ENCODE assay signal across 1 cellular context in the genomic region with DNA sequence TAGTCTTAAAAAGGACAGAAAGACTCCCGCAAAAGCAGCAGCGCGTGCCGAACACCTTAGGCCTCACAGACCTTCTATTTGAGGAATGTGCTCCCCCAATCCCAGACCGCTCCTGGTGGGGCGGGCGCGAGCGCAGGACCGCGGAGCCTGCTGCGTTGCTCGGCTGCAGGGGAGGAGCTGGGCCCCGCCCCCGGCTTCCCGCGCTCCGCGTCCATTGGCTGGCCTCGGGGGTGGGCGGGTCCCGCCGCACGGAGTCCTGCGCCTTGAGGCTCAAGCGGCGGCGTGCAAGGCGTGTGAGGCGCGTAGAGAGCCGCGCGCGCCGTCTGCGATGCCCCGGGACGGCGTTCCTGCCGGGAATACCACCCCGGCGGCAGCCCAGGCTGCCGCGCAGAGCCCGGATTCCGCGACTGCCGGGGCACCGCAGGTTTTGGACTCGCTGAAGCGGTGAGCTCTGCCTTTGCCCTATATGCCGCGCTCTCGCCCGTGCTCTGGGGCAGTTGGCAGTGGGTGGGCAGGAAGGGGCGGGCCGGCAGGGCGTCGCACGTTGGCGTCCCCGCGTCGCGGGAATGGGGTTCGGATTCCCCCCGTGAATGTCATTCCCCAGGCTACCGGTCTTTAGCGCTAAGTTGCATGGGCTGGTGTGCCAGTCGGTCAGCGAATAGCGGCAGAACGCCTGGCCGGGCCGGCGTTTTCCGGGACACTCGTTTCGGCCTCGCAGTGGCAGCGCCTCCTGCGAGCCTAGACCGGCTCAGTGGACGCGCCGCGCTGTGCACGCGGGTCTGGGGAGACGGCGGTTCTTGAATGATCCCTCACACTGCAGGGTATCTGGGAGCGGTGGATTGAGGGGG.
TF ChIP-seq lines count a peak whose summit lies in the region.

No MANE protein-coding gene starts in this region.

TF ChIP-seq in HepG2, 621 proteins besides CTCF, POLR2A, EP300 and RAD21 (continued from another document and continues in another):
- TF ChIP-seq XRCC5 (optimal IDR thresholded peaks at IDR 0.05; ENCODE audit: low read length) = no peak
- TF ChIP-seq, protein P1, sequence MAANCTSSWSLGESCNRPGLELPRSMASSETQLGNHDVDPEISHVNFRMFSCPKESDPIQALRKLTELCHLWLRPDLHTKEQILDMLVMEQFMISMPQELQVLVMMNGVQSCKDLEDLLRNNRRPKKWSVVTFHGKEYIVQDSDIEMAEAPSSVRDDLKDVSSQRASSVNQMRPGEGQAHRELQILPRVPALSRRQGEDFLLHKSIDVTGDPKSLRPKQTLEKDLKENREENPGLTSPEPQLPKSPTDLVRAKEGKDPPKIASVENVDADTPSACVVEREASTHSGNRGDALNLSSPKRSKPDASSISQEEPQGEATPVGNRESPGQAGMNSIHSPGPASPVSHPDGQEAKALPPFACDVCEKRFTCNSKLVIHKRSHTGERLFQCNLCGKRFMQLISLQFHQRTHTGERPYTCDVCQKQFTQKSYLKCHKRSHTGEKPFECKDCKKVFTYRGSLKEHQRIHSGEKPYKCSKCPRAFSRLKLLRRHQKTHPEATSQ (CRISPR knock-in tag; IDR thresholded peaks at IDR 0.05; ENCODE audit: borderline replicate concordance) = peak; percentile 81; the same call in 1 of the 2 replicates
- TF ChIP-seq ZHX1 (CRISPR knock-in tag; IDR thresholded peaks at IDR 0.05; ENCODE audit: low read depth) = peak; percentile 39; the same call in 1 of the 2 replicates
- TF ChIP-seq, protein P2, sequence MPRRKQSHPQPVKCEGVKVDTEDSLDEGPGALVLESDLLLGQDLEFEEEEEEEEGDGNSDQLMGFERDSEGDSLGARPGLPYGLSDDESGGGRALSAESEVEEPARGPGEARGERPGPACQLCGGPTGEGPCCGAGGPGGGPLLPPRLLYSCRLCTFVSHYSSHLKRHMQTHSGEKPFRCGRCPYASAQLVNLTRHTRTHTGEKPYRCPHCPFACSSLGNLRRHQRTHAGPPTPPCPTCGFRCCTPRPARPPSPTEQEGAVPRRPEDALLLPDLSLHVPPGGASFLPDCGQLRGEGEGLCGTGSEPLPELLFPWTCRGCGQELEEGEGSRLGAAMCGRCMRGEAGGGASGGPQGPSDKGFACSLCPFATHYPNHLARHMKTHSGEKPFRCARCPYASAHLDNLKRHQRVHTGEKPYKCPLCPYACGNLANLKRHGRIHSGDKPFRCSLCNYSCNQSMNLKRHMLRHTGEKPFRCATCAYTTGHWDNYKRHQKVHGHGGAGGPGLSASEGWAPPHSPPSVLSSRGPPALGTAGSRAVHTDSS (CRISPR knock-in tag; conservative IDR thresholded peaks at IDR 0.05) = no peak
- peak; percentile 33; the same call in 1 of the 2 replicates for TF ChIP-seq RXRB (CRISPR knock-in tag; IDR thresholded peaks at IDR 0.05; ENCODE audit: borderline replicate concordance)
- 0 out of 2 replicates have a peak, but pooled peaks have one; percentile 59 for TF ChIP-seq KLF9 (CRISPR knock-in tag; IDR thresholded peaks at IDR 0.05; ENCODE audit: low read depth)
- TF ChIP-seq AHDC1 (CRISPR knock-in tag; IDR thresholded peaks at IDR 0.05; ENCODE audit: borderline replicate concordance) = no peak
- no peak for TF ChIP-seq TCF12 (IDR thresholded peaks at IDR 0.05)
- TF ChIP-seq TCF12 (CRISPR knock-in tag; IDR thresholded peaks at IDR 0.05) = peak; percentile 28; the same call in 1 of the 2 replicates
- TF ChIP-seq ZFP62 (CRISPR knock-in tag; IDR thresholded peaks at IDR 0.05) = no peak
- TF ChIP-seq, protein P3, sequence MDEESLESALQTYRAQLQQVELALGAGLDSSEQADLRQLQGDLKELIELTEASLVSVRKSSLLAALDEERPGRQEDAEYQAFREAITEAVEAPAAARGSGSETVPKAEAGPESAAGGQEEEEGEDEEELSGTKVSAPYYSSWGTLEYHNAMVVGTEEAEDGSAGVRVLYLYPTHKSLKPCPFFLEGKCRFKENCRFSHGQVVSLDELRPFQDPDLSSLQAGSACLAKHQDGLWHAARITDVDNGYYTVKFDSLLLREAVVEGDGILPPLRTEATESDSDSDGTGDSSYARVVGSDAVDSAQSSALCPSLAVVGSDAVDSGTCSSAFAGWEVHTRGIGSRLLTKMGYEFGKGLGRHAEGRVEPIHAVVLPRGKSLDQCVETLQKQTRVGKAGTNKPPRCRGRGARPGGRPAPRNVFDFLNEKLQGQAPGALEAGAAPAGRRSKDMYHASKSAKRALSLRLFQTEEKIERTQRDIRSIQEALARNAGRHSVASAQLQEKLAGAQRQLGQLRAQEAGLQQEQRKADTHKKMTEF (CRISPR knock-in tag; IDR thresholded peaks at IDR 0.05) = peak; percentile 69; the same call in 1 of the 2 replicates
- no peak for TF ChIP-seq GATA4 (IDR thresholded peaks at IDR 0.05; ENCODE audit: borderline replicate concordance, low read depth)
- peak; percentile 90; the same call in 1 of the 2 replicates for TF ChIP-seq ZNF44 (CRISPR knock-in tag; IDR thresholded peaks at IDR 0.05)
- TF ChIP-seq, protein P4, sequence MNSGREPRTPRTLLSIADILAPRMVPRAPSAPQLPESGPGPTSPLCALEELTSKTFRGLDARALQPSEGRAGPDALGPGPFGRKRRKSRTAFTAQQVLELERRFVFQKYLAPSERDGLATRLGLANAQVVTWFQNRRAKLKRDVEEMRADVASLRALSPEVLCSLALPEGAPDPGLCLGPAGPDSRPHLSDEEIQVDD (CRISPR knock-in tag; IDR thresholded peaks at IDR 0.05; ENCODE audit: borderline replicate concordance) = peak; percentile 92; the same call in 1 of the 2 replicates
- peak; percentile 70 for TF ChIP-seq HIVEP1 (CRISPR knock-in tag; IDR thresholded peaks at IDR 0.05)
- TF ChIP-seq ZNF557 (CRISPR knock-in tag; IDR thresholded peaks at IDR 0.05) = no peak
- no peak for TF ChIP-seq GATAD2A (CRISPR knock-in tag; IDR thresholded peaks at IDR 0.05)
- no peak for TF ChIP-seq ZNF20 (CRISPR knock-in tag; IDR thresholded peaks at IDR 0.05)
- TF ChIP-seq, protein P5, sequence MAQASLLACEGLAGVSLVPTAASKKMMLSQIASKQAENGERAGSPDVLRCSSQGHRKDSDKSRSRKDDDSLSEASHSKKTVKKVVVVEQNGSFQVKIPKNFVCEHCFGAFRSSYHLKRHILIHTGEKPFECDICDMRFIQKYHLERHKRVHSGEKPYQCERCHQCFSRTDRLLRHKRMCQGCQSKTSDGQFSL (CRISPR knock-in tag; IDR thresholded peaks at IDR 0.05) = no peak
- no peak for TF ChIP-seq HNRNPL (IDR thresholded peaks at IDR 0.05; ENCODE audit: low read depth, low read length)
- 0 out of 2 replicates have a peak, but pooled peaks have one; percentile 51 for TF ChIP-seq ZMYM2 (CRISPR knock-in tag; IDR thresholded peaks at IDR 0.05)
- no peak for TF ChIP-seq ZNF24 (IDR thresholded peaks at IDR 0.05)
- TF ChIP-seq, protein P6, sequence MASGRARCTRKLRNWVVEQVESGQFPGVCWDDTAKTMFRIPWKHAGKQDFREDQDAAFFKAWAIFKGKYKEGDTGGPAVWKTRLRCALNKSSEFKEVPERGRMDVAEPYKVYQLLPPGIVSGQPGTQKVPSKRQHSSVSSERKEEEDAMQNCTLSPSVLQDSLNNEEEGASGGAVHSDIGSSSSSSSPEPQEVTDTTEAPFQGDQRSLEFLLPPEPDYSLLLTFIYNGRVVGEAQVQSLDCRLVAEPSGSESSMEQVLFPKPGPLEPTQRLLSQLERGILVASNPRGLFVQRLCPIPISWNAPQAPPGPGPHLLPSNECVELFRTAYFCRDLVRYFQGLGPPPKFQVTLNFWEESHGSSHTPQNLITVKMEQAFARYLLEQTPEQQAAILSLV (CRISPR knock-in tag; IDR thresholded peaks at IDR 0.05; ENCODE audit: borderline replicate concordance) = peak; percentile 55; the same call in 1 of the 2 replicates
- TF ChIP-seq, protein P7, sequence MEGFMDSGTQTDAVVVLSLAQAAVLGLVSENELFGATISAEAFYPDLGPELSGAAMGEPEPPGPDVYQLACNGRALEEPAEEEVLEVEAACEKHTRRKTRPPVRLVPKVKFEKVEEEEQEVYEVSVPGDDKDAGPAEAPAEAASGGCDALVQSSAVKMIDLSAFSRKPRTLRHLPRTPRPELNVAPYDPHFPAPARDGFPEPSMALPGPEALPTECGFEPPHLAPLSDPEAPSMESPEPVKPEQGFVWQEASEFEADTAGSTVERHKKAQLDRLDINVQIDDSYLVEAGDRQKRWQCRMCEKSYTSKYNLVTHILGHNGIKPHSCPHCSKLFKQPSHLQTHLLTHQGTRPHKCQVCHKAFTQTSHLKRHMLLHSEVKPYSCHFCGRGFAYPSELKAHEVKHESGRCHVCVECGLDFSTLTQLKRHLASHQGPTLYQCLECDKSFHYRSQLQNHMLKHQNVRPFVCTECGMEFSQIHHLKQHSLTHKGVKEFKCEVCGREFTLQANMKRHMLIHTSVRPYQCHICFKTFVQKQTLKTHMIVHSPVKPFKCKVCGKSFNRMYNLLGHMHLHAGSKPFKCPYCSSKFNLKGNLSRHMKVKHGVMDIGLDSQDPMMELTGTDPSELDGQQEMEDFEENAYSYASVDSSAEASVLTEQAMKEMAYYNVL (CRISPR knock-in tag; IDR thresholded peaks at IDR 0.05; ENCODE audit: borderline replicate concordance) = no peak
- 0 out of 2 replicates have a peak, but pooled peaks have one; percentile 37 for TF ChIP-seq ISL2 (CRISPR knock-in tag; IDR thresholded peaks at IDR 0.05)
- TF ChIP-seq NFKB2 (CRISPR knock-in tag; IDR thresholded peaks at IDR 0.05; ENCODE audit: borderline replicate concordance) = peak; percentile 95
- peak; percentile 78; the same call in 1 of the 2 replicates for TF ChIP-seq MTF1 (CRISPR knock-in tag; IDR thresholded peaks at IDR 0.05)
- TF ChIP-seq ZNF644 (CRISPR knock-in tag; IDR thresholded peaks at IDR 0.05; ENCODE audit: low read depth) = no peak
- peak; percentile 76; the same call in 1 of the 2 replicates for TF ChIP-seq CCDC6 (CRISPR knock-in tag; IDR thresholded peaks at IDR 0.05)
- no peak for TF ChIP-seq ZNF660 (CRISPR knock-in tag; IDR thresholded peaks at IDR 0.05; ENCODE audit: borderline replicate concordance, low read depth)
- 0 out of 2 replicates have a peak, but pooled peaks have one; percentile 41 for TF ChIP-seq ZNF225 (CRISPR knock-in tag; IDR thresholded peaks at IDR 0.05)
- TF ChIP-seq SIX1 (CRISPR knock-in tag; IDR thresholded peaks at IDR 0.05; ENCODE audit: borderline replicate concordance) = no peak
- TF ChIP-seq RBAK (CRISPR knock-in tag; IDR thresholded peaks at IDR 0.05) = no peak
- TF ChIP-seq, protein P8, sequence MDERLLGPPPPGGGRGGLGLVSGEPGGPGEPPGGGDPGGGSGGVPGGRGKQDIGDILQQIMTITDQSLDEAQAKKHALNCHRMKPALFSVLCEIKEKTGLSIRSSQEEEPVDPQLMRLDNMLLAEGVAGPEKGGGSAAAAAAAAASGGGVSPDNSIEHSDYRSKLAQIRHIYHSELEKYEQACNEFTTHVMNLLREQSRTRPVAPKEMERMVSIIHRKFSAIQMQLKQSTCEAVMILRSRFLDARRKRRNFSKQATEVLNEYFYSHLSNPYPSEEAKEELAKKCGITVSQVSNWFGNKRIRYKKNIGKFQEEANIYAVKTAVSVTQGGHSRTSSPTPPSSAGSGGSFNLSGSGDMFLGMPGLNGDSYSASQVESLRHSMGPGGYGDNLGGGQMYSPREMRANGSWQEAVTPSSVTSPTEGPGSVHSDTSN (CRISPR knock-in tag; IDR thresholded peaks at IDR 0.05) = no peak
- peak; percentile 87; the same call in 1 of the 2 replicates for TF ChIP-seq ZSCAN20 (CRISPR knock-in tag; IDR thresholded peaks at IDR 0.05; ENCODE audit: borderline replicate concordance)
- TF ChIP-seq KDM5B (CRISPR knock-in tag; IDR thresholded peaks at IDR 0.05; ENCODE audit: borderline replicate concordance) = peak; percentile 96
- peak; percentile 50; the same call in 1 of the 2 replicates for TF ChIP-seq KMT2A (CRISPR knock-in tag; IDR thresholded peaks at IDR 0.05)
- peak; percentile 52; the same call in 1 of the 2 replicates for TF ChIP-seq ZNF614 (CRISPR knock-in tag; IDR thresholded peaks at IDR 0.05; ENCODE audit: borderline replicate concordance)
